In genomic region chr4:20124317-20125026, GRCh38 we compare ENCODE assay signal across 25 cellular contexts.
"Had no signal": no experiment of that assay in that cellular context is flagged by ENCODE, and none has a peak within 500 bp of the region (broad histone marks: within the 10 kb centered on the region; RNA-seq: fewer than 3 reads in every experiment).

No MANE protein-coding gene starts in this region.

- DNase-seq: activated CD4-positive, alpha-beta memory T cell treated with anti-CD3 and anti-CD28 coated beads for 36 hours; activated CD4-positive, alpha-beta T cell treated with anti-CD3 and anti-CD28 coated beads for 36 hours; activated CD4-positive, alpha-beta T cell treated with anti-CD3 and anti-CD28 coated beads, Interleukin-2, amount 10 ng/mL, durations not matched to agents 24 days and 14 days; activated CD4-positive, CD25-positive, alpha-beta regulatory T cell; activated CD4-positive, CD25-positive, alpha-beta regulatory T cell treated with anti-CD3 and anti-CD28 coated beads, Interleukin-2, amount 50 U/mL, for 72 hours; activated CD8-positive, alpha-beta memory T cell treated with anti-CD3 and anti-CD28 coated beads, Interleukin-2, amount 50 U/mL, for 48 hours; activated CD8-positive, alpha-beta T cell treated with anti-CD3 and anti-CD28 coated beads, Interleukin-2, amount 10 ng/mL, durations not matched to agents 7 days and 5 days; activated gamma-delta T cell; activated naive CD4-positive, alpha-beta T cell; activated naive CD4-positive, alpha-beta T cell treated with anti-CD3 and anti-CD28 coated beads, Interleukin-2, amount 10 ng/mL, durations not matched to agents 7 days and 5 days; activated naive CD8-positive, alpha-beta T cell treated with anti-CD3 and anti-CD28 coated beads, Interleukin-2, amount 10 ng/mL, durations not matched to agents 7 days and 5 days; activated T-cell treated with anti-CD3 and anti-CD28 coated beads for 4 hours; activated T-cell treated with anti-CD3 and anti-CD28 coated beads, Interleukin-2, amount 50 U/mL, for 24 hours; activated T-cell treated with anti-CD3 and anti-CD28 coated beads, Interleukin-2, amount 50 U/mL, for 72 hours; dorsolateral prefrontal cortex; effector memory CD4-positive, alpha-beta T cell; endodermal cell; foreskin fibroblast; head of caudate nucleus; T-helper 2 cell had no signal

- H3K27ac ChIP-seq: ascending aorta, breast epithelium, coronary artery, dorsolateral prefrontal cortex had no signal

- H3K4me3 ChIP-seq: ascending aorta, breast epithelium, coronary artery, dorsolateral prefrontal cortex had no signal

- H3K36me3 ChIP-seq: ascending aorta, breast epithelium had no signal

- H3K4me1 ChIP-seq: ascending aorta, breast epithelium had no signal

- H3K27me3 ChIP-seq: ascending aorta, breast epithelium had no signal

- ATAC-seq: activated CD4-positive, alpha-beta T cell treated with anti-CD3 and anti-CD28 coated beads for 36 hours; activated CD8-positive, alpha-beta T cell treated with anti-CD3 and anti-CD28 coated beads, Interleukin-2, amount 10 ng/mL, durations not matched to agents 7 days and 5 days; activated naive CD4-positive, alpha-beta T cell treated with anti-CD3 and anti-CD28 coated beads, Interleukin-2, amount 50 U/mL, for 72 hours; activated T-cell treated with anti-CD3 and anti-CD28 coated beads, Interleukin-2, amount 50 U/mL, for 72 hours; esophagus mucosa had no signal

- H3K9me3 ChIP-seq: ascending aorta, breast epithelium had no signal
